In the genomic region with DNA sequence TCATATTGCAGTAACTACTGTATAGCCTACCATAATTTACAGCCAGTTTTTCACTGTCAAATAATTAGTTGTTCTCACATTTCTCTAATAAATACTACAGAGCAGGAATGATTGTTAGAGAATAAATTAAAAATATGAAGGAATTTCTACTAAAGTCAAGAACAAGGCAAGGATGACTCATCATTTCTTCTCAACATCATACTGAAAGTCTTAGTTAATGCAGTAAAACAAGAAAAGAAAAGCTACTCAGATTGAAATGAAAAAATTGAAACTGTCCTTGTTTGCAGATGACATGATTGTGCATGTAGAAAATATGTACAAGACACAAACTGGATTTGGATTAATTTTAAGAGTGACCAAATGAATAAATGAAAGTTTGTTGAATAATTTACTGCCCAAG, we compare ENCODE assay signal across 28 cellular contexts.
"Had no signal": no experiment of that assay in that cellular context is flagged by ENCODE, and none has a peak within 500 bp of the region (broad histone marks: within the 10 kb centered on the region; RNA-seq: fewer than 3 reads in every experiment).

No MANE protein-coding gene starts in this region.

- ATAC-seq: activated CD8-positive, alpha-beta T cell treated with anti-CD3 and anti-CD28 coated beads for 36 hours; activated naive CD4-positive, alpha-beta T cell treated with anti-CD3 and anti-CD28 coated beads, Interleukin-2, amount 50 U/mL, for 72 hours had no signal

- H3K27ac ChIP-seq: adrenal gland, brain microvascular endothelial cell, cardiac muscle cell, KMS-11, PC-9, SJSA1 had no signal

- H3K4me1 ChIP-seq: adrenal gland had no signal

- DNase-seq: activated CD4-positive, alpha-beta T cell treated with anti-CD3 and anti-CD28 coated beads, Interleukin-2, amount 10 ng/mL, durations not matched to agents 24 days and 14 days; activated CD4-positive, alpha-beta T cell treated with anti-CD3 and anti-CD28 coated beads, Interleukin-2, amount 50 U/mL, for 4 hours; activated CD8-positive, alpha-beta T cell treated with anti-CD3 and anti-CD28 coated beads for 36 hours; activated gamma-delta T cell; activated naive CD4-positive, alpha-beta T cell treated with anti-CD3 and anti-CD28 coated beads for 36 hours; activated T-cell treated with anti-CD3 and anti-CD28 coated beads, Interleukin-2, amount 50 U/mL, for 1 hour; adrenal gland; anterior cingulate cortex; brain microvascular endothelial cell; MM.1S; MV-4-11; NCI-H1092; NCI-H146; NCI-H187; NCI-H2029 treated with DMSO at 0.1 percent for 48 hours; NCI-H2107; NCI-H2171; NCI-H510A; NCI-H526; NCI-H748 treated with DMSO at 0.1 percent for 48 hours; NK-92 treated with Interleukin-12 subunit alpha and Interleukin-12 subunit beta, amount 100 ng/mL, for 24 hours; PC-9; SHP77 treated with DMSO at 0.1 percent for 48 hours; SK-N-SH had no signal

- H3K4me3 ChIP-seq: adrenal gland, cardiac muscle cell, PC-9, SJSA1 had no signal

- H3K27me3 ChIP-seq: adrenal gland, brain microvascular endothelial cell, cardiac muscle cell, SJSA1 had no signal

- H3K9me3 ChIP-seq: adrenal gland, SJSA1, SK-N-SH had no signal

- H3K36me3 ChIP-seq: adrenal gland, brain microvascular endothelial cell, cardiac muscle cell, SJSA1 had no signal

- H3K9ac ChIP-seq: KMS-11, SK-N-SH had no signal

- H2AFZ ChIP-seq: PC-9 had no signal

- H3K4me2 ChIP-seq: KMS-11, PC-9, SK-N-SH had no signal
